Comparison of ENCODE assay signal across 24 cellular contexts in genomic region chr9:81512641-81513040, GRCh38.
A peak's percentile ranks its signal among the peaks of the same experiment; 100 is the strongest.
DNase-seq lines count a peak whose midpoint lies in the region; ATAC-seq, FAIRE-seq and TF ChIP-seq lines count a peak whose summit lies in the region.
"Had no signal": no experiment of that assay in that cellular context is flagged by ENCODE, and none has a peak within 500 bp of the region (broad histone marks: within the 10 kb centered on the region; RNA-seq: fewer than 3 reads in every experiment).

No MANE protein-coding gene starts in this region.

- BruUV-seq in HepG2 (replicated peaks; lab: Mats Ljungman, UMichigan): no TSS peak

- POLR2A ChIA-PET in HepG2 (lab: Yijun Ruan, JAX): no interaction called here

- no peak for DNase-seq in HepG2 (ENCODE audit: low spot score)
- DNase-seq in right lobe of liver: no peak
- DNase-seq in pons (ENCODE audit: low spot score): no peak
- no peak for DNase-seq in activated CD4-positive, alpha-beta T cell treated with anti-CD3 and anti-CD28 coated beads for 1 hour
- DNase-seq: ACHN; BE2C; C1 segment of cervical spinal cord; CD4-positive, alpha-beta memory T cell; CD4-positive, CD25-positive, alpha-beta regulatory T cell; CD8-positive, alpha-beta memory T cell; COR-L47; DMS 273 treated with DMSO at 0.1 percent for 48 hours; DMS153; DMS53; DMS79; DND-41; EL; GDM1 had no signal

- no peak overlapping the region for H2AFZ ChIP-seq in HepG2 (ENCODE audit: low read length)

- no peak overlapping the region for H3K9ac ChIP-seq in HepG2 (ENCODE audit: insufficient read depth, low read depth, low read length)
- H3K9ac ChIP-seq: BLaER1 had no signal

- TF ChIP-seq POLR2A in HepG2 (IDR thresholded peaks at IDR 0.05; ENCODE audit: insufficient read depth in 1 of 2, low read depth in 2 of 2, low read length in 2 of 2) (no peak), right lobe of liver (IDR thresholded peaks at IDR 0.05) (no peak)

- TF ChIP-seq EP300 in HepG2 (IDR thresholded peaks at IDR 0.05; ENCODE audit: low read depth in 2 of 2, low read length in 2 of 2): no peak
- no peak for TF ChIP-seq EP300 in HepG2 (CRISPR knock-in tag; IDR thresholded peaks at IDR 0.05; ENCODE audit: borderline replicate concordance)

- ATAC-seq in HepG2 (no peak), right lobe of liver (no peak)
- ATAC-seq: GM12878 had no signal

- H4K20me1 ChIP-seq in HepG2 (ENCODE audit: insufficient read depth, low read length): no peaks in the 10 kb centered on the region
- H4K20me1 ChIP-seq: BLaER1 had no signal

- H3K4me1 ChIP-seq in HepG2 (ENCODE audit: insufficient read depth, low read length): peaks cover 1% of the 10 kb centered on the region; the same call in 1 of the 2 replicates
- no peaks in the 10 kb centered on the region for H3K4me1 ChIP-seq in right lobe of liver
- H3K4me1 ChIP-seq: BE2C, BLaER1 had no signal

- H3K4me2 ChIP-seq in HepG2 (ENCODE audit: low read depth, low read length): no peak overlapping the region
- H3K4me2 ChIP-seq: BLaER1 had no signal

- no peak overlapping the region for H3K27ac ChIP-seq in HepG2 (ENCODE audit: extremely low read length, insufficient read depth, low read length)
- H3K27ac ChIP-seq in right lobe of liver: no peak overlapping the region
- H3K27ac ChIP-seq: 22Rv1, BLaER1 had no signal

- no peaks in the 10 kb centered on the region for H3K79me2 ChIP-seq in HepG2 (ENCODE audit: insufficient read depth, low read length)

- H3K9me3 ChIP-seq in HepG2 (ENCODE audit: low read length) (no peaks in the 10 kb centered on the region), right lobe of liver (no peaks in the 10 kb centered on the region)
- H3K9me3 ChIP-seq: BE2C had no signal

- intact Hi-C loops in HepG2 (cut with micrococcal nuclease; ENCODE audit: unreplicated experiment): no loop called here
- intact Hi-C loops in right lobe of liver (cut with DNase I): no loop called here

- no peak for TF ChIP-seq RAD21 in HepG2 (CRISPR knock-in tag; IDR thresholded peaks at IDR 0.05)

- 0% methylated on average over 1 of the region's 1 CpG for WGBS in HepG2 (ENCODE audit: low lambda C conversion rate)
- 92% methylated on average over 1 of the region's 1 CpG for WGBS in right lobe of liver (ENCODE audit: insufficient coverage, low coverage, low lambda C conversion rate, missing lambda C conversion rate)

- CTCF ChIA-PET in HepG2 (lab: Yijun Ruan, JAX; ENCODE audit: low intra/inter-chr PET ratio, low total read pairs): no interaction called here

- FAIRE-seq in HepG2 (lab: Jason Lieb, UNC) (no peak), endometrium (lab: Jason Lieb, UNC) (peak; percentile 53)
- FAIRE-seq: GM12878, GM12892, GM18507 had no signal

- H3K36me3 ChIP-seq in HepG2 (replicated peaks in 1 of 2; ENCODE audit: control insufficient read depth in 1 of 2, insufficient read depth in 2 of 2, low read length in 2 of 2) (no peaks in the 10 kb centered on the region), right lobe of liver (no peaks in the 10 kb centered on the region)
- H3K36me3 ChIP-seq: BE2C, BLaER1 had no signal

- H3K4me3 ChIP-seq in HepG2 (replicated peaks in 1 of 3; ENCODE audit: insufficient read depth in 1 of 3, low read depth in 2 of 3, low read length in 3 of 3) (no peak overlapping the region), right lobe of liver (no peak overlapping the region)
- H3K4me3 ChIP-seq: BLaER1, GM12878 had no signal

- in situ Hi-C loops in HepG2 (cut with HindIII; ENCODE audit: extremely low pct_ligation_motif_present, low pct_unique_long_range_greater_than_20kb): no loop called here

- H3K27me3 ChIP-seq in HepG2 (ENCODE audit: control insufficient read depth in 1 of 2, insufficient read depth in 2 of 2, low read length in 2 of 2): no peaks in the 10 kb centered on the region
- H3K27me3 ChIP-seq in right lobe of liver: no peaks in the 10 kb centered on the region
- H3K27me3 ChIP-seq: BE2C, BLaER1 had no signal

- TF ChIP-seq CTCF in HepG2 (CRISPR knock-in tag; IDR thresholded peaks at IDR 0.05): no peak
- no peak for TF ChIP-seq CTCF in right lobe of liver (IDR thresholded peaks at IDR 0.05)

TF ChIP-seq in HepG2, 621 proteins besides CTCF, POLR2A, EP300 and RAD21:
- TF ChIP-seq MAFF (IDR thresholded peaks at IDR 0.05; ENCODE audit: low read depth, low read length) (0 out of 2 replicates have a peak, but pooled peaks have one; percentile 36), SIX1 (CRISPR knock-in tag; IDR thresholded peaks at IDR 0.05; ENCODE audit: borderline replicate concordance) (no peak), MAFK (conservative IDR thresholded peaks at IDR 0.05 in 1 of 2, IDR thresholded peaks at IDR 0.05 in 1 of 2; ENCODE audit: low read length in 2 of 2) (peak; percentile 33 to 51; a peak in 2 of 4 replicates)
TF ChIP-seq in HepG2: peak in this region for 2.
